ENCODE assay signal across 14 cellular contexts in the genomic region with DNA sequence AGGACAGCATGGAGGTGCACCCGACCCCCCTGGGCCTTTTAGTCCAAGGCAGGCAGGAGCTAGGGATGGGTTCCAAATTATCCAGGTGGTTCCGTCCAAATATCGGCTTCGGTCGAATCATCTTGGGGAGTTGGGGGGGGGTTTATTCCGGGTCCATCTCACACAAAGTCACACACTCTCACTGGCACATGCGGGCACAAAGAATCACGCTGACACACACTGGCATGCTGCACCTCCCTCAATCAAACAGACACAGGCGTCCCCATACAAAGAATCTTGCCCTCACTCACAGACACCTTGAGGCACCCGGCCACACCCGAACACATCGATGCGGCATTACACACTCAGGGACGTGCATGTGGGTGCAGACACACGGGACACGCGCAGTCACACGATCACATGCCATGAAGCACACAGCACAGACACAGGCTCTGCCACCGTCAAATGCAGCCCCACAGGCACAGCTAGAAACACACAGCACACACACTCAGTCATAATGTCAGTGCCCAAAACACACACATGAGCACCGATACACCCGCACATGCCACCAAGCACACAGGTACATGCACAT. TPM values are rescaled to one million over a fixed set of nuclear protein-coding genes. Genes with fewer than 3 reads are reported as not detected.
DNase-seq lines count a peak whose midpoint lies in the region; ATAC-seq and TF ChIP-seq lines count a peak whose summit lies in the region.
"Had no signal": no experiment of that assay in that cellular context is flagged by ENCODE, and none has a peak within 500 bp of the region (broad histone marks: within the 10 kb centered on the region; RNA-seq: fewer than 3 reads in every experiment).

No MANE protein-coding gene starts in this region.

- in situ Hi-C loops in transverse colon (cut with MboI; ENCODE audit: low pct_ligation_motif_present in 1 of 4, low pct_unique_long_range_greater_than_20kb in 1 of 4, low sequenced_read_pairs in 3 of 4) = no loop called here

- POLR2A ChIA-PET in MCF 10A (lab: Yijun Ruan, JAX) = interaction anchor here (1.0 kb wide), 1 partner anchor 20 kb away, joined by 4 read pairs; no protein-coding TSS in a partner anchor

- H3K9ac ChIP-seq in colonic mucosa (ENCODE audit: low read depth in 2 of 2, low read length in 2 of 2) = no peak overlapping the region
- H3K9ac ChIP-seq: parathyroid adenoma had no signal

- H3K27ac Mint-ChIP-seq in MCF 10A (ENCODE audit: low read depth, unreplicated experiment) (no peak overlapping the region), nephron (peak overlapping the region in 2 of 3 experiments; percentile 27 to 84)
- H3K27ac Mint-ChIP-seq: activated naive CD4-positive, alpha-beta T cell treated with anti-CD3 and anti-CD28 coated beads, Interleukin-2, amount 50 U/mL, for 72 hours had no signal

- CTCF ChIA-PET in MCF 10A (lab: Yijun Ruan, JAX) = interaction anchor here (0.6 to 2.1 kb wide), 6 partner anchors 14 to 249 kb away, joined by 3 to 10 read pairs (median 3); a partner anchor contains a TSS

- H3K4me1 ChIP-seq in breast epithelium = peaks cover 16 to 36% of the 10 kb centered on the region in 2 donors
- no peaks in the 10 kb centered on the region for H3K4me1 ChIP-seq in colonic mucosa
- H3K4me1 ChIP-seq in transverse colon = peaks cover 23 to 70% (median 50%) of the 10 kb centered on the region in 4 donors
- H3K4me1 ChIP-seq: parathyroid adenoma had no signal

- DNase-seq in breast epithelium (ENCODE audit: low spot score in 2 of 2) = no peak
- no peak for DNase-seq in MCF 10A (ENCODE audit: unreplicated experiment)
- peak; percentile 19 for DNase-seq in colonic mucosa
- DNase-seq in transverse colon = no peak
- DNase-seq in DMS79 treated with DMSO at 0.1 percent for 48 hours (lab: John Stamatoyannopoulos, UW) = no peak
- no peak for DNase-seq in NCI-H2171 treated with DMSO at 0.1 percent for 48 hours (lab: John Stamatoyannopoulos, UW)
- DNase-seq: COR-L47, cortex of kidney, NCI-H1105 treated with DMSO at 0.1 percent for 48 hours had no signal

- ATAC-seq in HG03469 (IDR thresholded peaks at IDR 0.05; ENCODE audit: unreplicated experiment) = no peak
- ATAC-seq: activated naive CD4-positive, alpha-beta T cell treated with anti-CD3 and anti-CD28 coated beads, Interleukin-2, amount 50 U/mL, for 72 hours had no signal

- no TSS peak for BruUV-seq in MCF 10A (replicated peaks; lab: Mats Ljungman, UMichigan)

- H3K36me3 Mint-ChIP-seq in MCF 10A (ENCODE audit: insufficient read depth, unreplicated experiment) (peaks cover 13% of the 10 kb centered on the region), nephron (ENCODE audit: low read depth) (peaks cover 12% of the 10 kb centered on the region)
- H3K36me3 Mint-ChIP-seq: activated naive CD4-positive, alpha-beta T cell treated with anti-CD3 and anti-CD28 coated beads, Interleukin-2, amount 50 U/mL, for 72 hours had no signal

- H3K4me1 Mint-ChIP-seq in MCF 10A (ENCODE audit: insufficient read depth, unreplicated experiment) (no peaks in the 10 kb centered on the region), nephron (peaks cover 40% of the 10 kb centered on the region)

- WGBS in transverse colon (ENCODE audit: low coverage in 1 of 2), 2 donors = 74 to 81% methylated on average over 7 to 20 of the region's 21 CpGs

- H3K27ac ChIP-seq in breast epithelium = peak overlapping the region; percentile 95 to 99
- H3K27ac ChIP-seq in colonic mucosa = peak overlapping the region; percentile 61
- peak overlapping the region; percentile 79 to 91 (median 89) for H3K27ac ChIP-seq in transverse colon
- H3K27ac ChIP-seq: parathyroid adenoma had no signal

- H3K4me3 ChIP-seq in breast epithelium = peak overlapping the region in 2 of 3 donors; percentile 50 to 69
- H3K4me3 ChIP-seq in colonic mucosa = no peak overlapping the region
- peak overlapping the region in 1 of 4 donors; percentile 25 for H3K4me3 ChIP-seq in transverse colon

- intact Hi-C loops in breast epithelium (cut with DNase I; ENCODE audit: low total_unique reads) (loop anchor here (5.0 kb wide), 1 partner anchor 1581 kb away; no protein-coding TSS in a partner anchor), MCF 10A (cut with micrococcal nuclease) (no loop called here), colonic mucosa (cut with DNase I) (no loop called here), transverse colon (cut with DNase I; ENCODE audit: low total_unique reads) (no loop called here)

- H3K9me3 Mint-ChIP-seq in MCF 10A (ENCODE audit: unreplicated experiment) (no peaks in the 10 kb centered on the region), nephron (no peaks in the 10 kb centered on the region)
- H3K9me3 Mint-ChIP-seq: activated naive CD4-positive, alpha-beta T cell treated with anti-CD3 and anti-CD28 coated beads, Interleukin-2, amount 50 U/mL, for 72 hours had no signal

- no peak overlapping the region for H3K4me3 Mint-ChIP-seq in MCF 10A (ENCODE audit: unreplicated experiment)
- H3K4me3 Mint-ChIP-seq in nephron = peak overlapping the region in 1 of 3 experiments; percentile 28

- TF ChIP-seq POLR2A in breast epithelium (IDR thresholded peaks at IDR 0.05) (no peak), transverse colon (IDR thresholded peaks at IDR 0.05) (no peak)

- no peak for TF ChIP-seq EP300 in transverse colon (IDR thresholded peaks at IDR 0.05; ENCODE audit: low read depth)

- no peaks in the 10 kb centered on the region for H3K27me3 ChIP-seq in breast epithelium
- H3K27me3 ChIP-seq in colonic mucosa = no peaks in the 10 kb centered on the region
- H3K27me3 ChIP-seq in transverse colon = no peaks in the 10 kb centered on the region

- H3K9me3 ChIP-seq in breast epithelium (no peaks in the 10 kb centered on the region), colonic mucosa (no peaks in the 10 kb centered on the region), transverse colon (no peaks in the 10 kb centered on the region)

- H3K36me3 ChIP-seq in breast epithelium = no peaks in the 10 kb centered on the region
- no peaks in the 10 kb centered on the region for H3K36me3 ChIP-seq in colonic mucosa
- H3K36me3 ChIP-seq in transverse colon = no peaks in the 10 kb centered on the region

- H3K27me3 Mint-ChIP-seq in MCF 10A (ENCODE audit: insufficient read depth, unreplicated experiment) (no peaks in the 10 kb centered on the region), nephron (ENCODE audit: low read depth) (peaks cover 85% of the 10 kb centered on the region)

- TF ChIP-seq CTCF in breast epithelium (IDR thresholded peaks at IDR 0.05) (no peak), MCF 10A (IDR thresholded peaks at IDR 0.05; ENCODE audit: unreplicated experiment) (no peak), colonic mucosa (IDR thresholded peaks at IDR 0.05) (no peak), nephron (IDR thresholded peaks at IDR 0.05; ENCODE audit: unreplicated experiment in 3 of 3) (no peak), transverse colon (IDR thresholded peaks at IDR 0.05) (no peak)

RNA-seq across cellular contexts. Expression of a gene that starts 7.8 kb away (rescaled TPM):
- total RNA-seq in breast epithelium (10 to 100 TPM; 43.6 to 53.9 (median 52.8) TPM), MCF 10A (2022) (26.9 and 27.2 TPM in 2 replicates), colonic mucosa (10 to 100 TPM; 70.9 to 73.8 TPM), transverse colon (10 to 100 TPM; 25.4 to 53.1 (median 29.3) TPM)

RNA-seq across cellular contexts. Expression of a gene that starts 33.7 kb away (rescaled TPM):
- total RNA-seq in breast epithelium = not detected
- total RNA-seq in MCF 10A (2022) = not detected in 2 replicates
- under 1 TPM; 0.19 to 0.27 TPM for total RNA-seq in colonic mucosa
- under 1 TPM in 2 of 4 donors, not detected in 2; 0.27 to 0.32 TPM for total RNA-seq in transverse colon
- total RNA-seq: mononuclear cell had no signal

RNA-seq across cellular contexts. Expression of a gene that starts 46.0 kb away (rescaled TPM):
- total RNA-seq in breast epithelium (10 to 100 TPM; 30.3 to 44.2 (median 31.5) TPM), MCF 10A (2022) (44.4 and 47.5 TPM in 2 replicates), colonic mucosa (10 to 100 TPM; 16.1 to 41.9 TPM), transverse colon (10 to 100 TPM; 28.6 to 55.0 (median 33.6) TPM)

RNA-seq across cellular contexts. Expression of a gene that starts 57.4 kb away (rescaled TPM):
- total RNA-seq in breast epithelium = 10 to 100 TPM; 65.9 to 84.3 (median 66.5) TPM
- 197 and 219 TPM in 2 replicates for total RNA-seq in MCF 10A (2022)
- 100 to 1,000 TPM in 1 of 2 donors, 10 to 100 TPM in 1; 78.5 to 121 TPM for total RNA-seq in colonic mucosa
- total RNA-seq in transverse colon = 10 to 100 TPM; 57.9 to 87.9 (median 75.9) TPM
